21 cellular contexts compared by ENCODE assay signal in the genomic region with DNA sequence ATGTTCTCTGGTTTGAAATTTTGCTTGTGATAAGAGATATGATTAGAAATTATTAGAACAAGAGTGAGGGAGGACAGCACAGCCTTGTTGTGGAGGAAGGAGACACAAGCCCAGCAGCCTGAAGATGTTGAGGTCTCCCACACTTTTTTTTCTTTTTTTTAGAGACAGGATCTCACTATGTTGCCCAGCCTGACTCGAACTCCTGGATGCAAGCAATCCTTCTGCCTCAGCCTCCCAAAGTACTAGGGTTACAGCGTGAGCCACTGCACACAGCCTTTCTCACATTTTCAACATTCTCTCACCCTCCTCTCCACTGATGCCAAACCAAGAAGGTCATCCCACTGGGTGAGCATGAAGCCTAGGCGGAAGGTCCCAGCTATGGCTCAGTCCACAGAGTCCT. TPM values are rescaled to one million over a fixed set of nuclear protein-coding genes. Genes with fewer than 3 reads are reported as not detected.
"Had no signal": no experiment of that assay in that cellular context is flagged by ENCODE, and none has a peak within 500 bp of the region (broad histone marks: within the 10 kb centered on the region; RNA-seq: fewer than 3 reads in every experiment).

No MANE protein-coding gene starts in this region.

- H3K4me1 Mint-ChIP-seq: activated CD4-positive, alpha-beta T cell treated with anti-CD3 and anti-CD28 coated beads, Interleukin-2, amount 10 ng/mL, durations not matched to agents 24 days and 14 days; stimulated activated memory B cell treated with anti-CD40 and anti-IgM and Interleukin-4, amounts not matched to agents 10 μg/mL and 1 μg/mL and 100 μg/mL, for 72 hours had no signal

- H3K9me3 ChIP-seq: body of pancreas, mucosa of descending colon, neutrophil, transverse colon had no signal

- FAIRE-seq: colon had no signal

- ATAC-seq: activated CD8-positive, alpha-beta T cell treated with anti-CD3 and anti-CD28 coated beads, Interleukin-2, amount 10 ng/mL, durations not matched to agents 7 days and 5 days; activated naive CD4-positive, alpha-beta T cell treated with anti-CD3 and anti-CD28 coated beads, Interleukin-2, amount 50 U/mL, for 72 hours; body of pancreas; esophagus mucosa; left lobe of liver; mucosa of descending colon; naive thymus-derived CD4-positive, alpha-beta T cell; sciatic nerve; stimulated activated memory B cell treated with anti-CD40 and anti-IgM and Interleukin-4, amounts not matched to agents 10 μg/mL and 1 μg/mL and 100 μg/mL, for 72 hours had no signal

- H3K36me3 Mint-ChIP-seq: activated naive CD4-positive, alpha-beta T cell treated with anti-CD3 and anti-CD28 coated beads, Interleukin-2, amount 50 U/mL, for 72 hours; naive thymus-derived CD4-positive, alpha-beta T cell; stimulated activated memory B cell treated with anti-CD40 and anti-IgM and Interleukin-4, amounts not matched to agents 10 μg/mL and 1 μg/mL and 100 μg/mL, for 72 hours had no signal

- H3K27me3 ChIP-seq: body of pancreas, neutrophil, transverse colon had no signal

- H3K4me3 Mint-ChIP-seq: activated CD4-positive, alpha-beta T cell treated with anti-CD3 and anti-CD28 coated beads, Interleukin-2, amount 10 ng/mL, durations not matched to agents 24 days and 14 days; activated CD8-positive, alpha-beta T cell treated with anti-CD3 and anti-CD28 coated beads, Interleukin-2, amount 10 ng/mL, durations not matched to agents 7 days and 5 days; naive thymus-derived CD4-positive, alpha-beta T cell; stimulated activated memory B cell treated with anti-CD40 and anti-IgM and Interleukin-4, amounts not matched to agents 10 μg/mL and 1 μg/mL and 100 μg/mL, for 72 hours had no signal

- H3K4me3 ChIP-seq: body of pancreas, mucosa of descending colon, transverse colon had no signal

- H3K36me3 ChIP-seq: neutrophil, transverse colon had no signal

- H3K27ac ChIP-seq: neutrophil had no signal

- DNase-seq: activated CD4-positive, alpha-beta T cell treated with anti-CD3 and anti-CD28 coated beads, Interleukin-2, amount 10 ng/mL, durations not matched to agents 24 days and 14 days; activated CD4-positive, CD25-positive, alpha-beta regulatory T cell; activated CD8-positive, alpha-beta memory T cell treated with anti-CD3 and anti-CD28 coated beads, Interleukin-2, amount 50 U/mL, for 4 hours; activated CD8-positive, alpha-beta T cell treated with anti-CD3 and anti-CD28 coated beads, Interleukin-2, amount 10 ng/mL, durations not matched to agents 7 days and 5 days; activated gamma-delta T cell; activated T-cell treated with anti-CD3 and anti-CD28 coated beads, Interleukin-2, amount 50 U/mL, for 48 hours; body of pancreas; caudate nucleus; mucosa of descending colon; naive thymus-derived CD4-positive, alpha-beta T cell; stimulated activated CD4-positive, alpha-beta T cell treated with anti-CD3 and anti-CD28 coated beads, Interleukin-12 subunit alpha, Interleukin-12 subunit beta, amount 100 ng/mL, for 4 hours; substantia nigra; T-helper 2 cell; transverse colon had no signal

- H3K27ac Mint-ChIP-seq: activated CD4-positive, alpha-beta T cell treated with anti-CD3 and anti-CD28 coated beads, Interleukin-2, amount 10 ng/mL, durations not matched to agents 24 days and 14 days; activated CD8-positive, alpha-beta T cell treated with anti-CD3 and anti-CD28 coated beads, Interleukin-2, amount 10 ng/mL, durations not matched to agents 7 days and 5 days; stimulated activated memory B cell treated with anti-CD40 and anti-IgM and Interleukin-4, amounts not matched to agents 10 μg/mL and 1 μg/mL and 100 μg/mL, for 72 hours had no signal

- H3K9me3 Mint-ChIP-seq: activated CD4-positive, alpha-beta T cell treated with anti-CD3 and anti-CD28 coated beads, Interleukin-2, amount 10 ng/mL, durations not matched to agents 24 days and 14 days; activated naive CD4-positive, alpha-beta T cell treated with anti-CD3 and anti-CD28 coated beads, Interleukin-2, amount 50 U/mL, for 72 hours; naive thymus-derived CD4-positive, alpha-beta T cell; stimulated activated memory B cell treated with anti-CD40 and anti-IgM and Interleukin-4, amounts not matched to agents 10 μg/mL and 1 μg/mL and 100 μg/mL, for 72 hours had no signal

RNA-seq across cellular contexts. Expression of a gene that starts 4.9 kb away (rescaled TPM):
- total RNA-seq: activated CD8-positive, alpha-beta T cell treated with anti-CD3 and anti-CD28 coated beads, Interleukin-2, amount 10 ng/mL, durations not matched to agents 7 days and 5 days had no signal
